In the genomic region with DNA sequence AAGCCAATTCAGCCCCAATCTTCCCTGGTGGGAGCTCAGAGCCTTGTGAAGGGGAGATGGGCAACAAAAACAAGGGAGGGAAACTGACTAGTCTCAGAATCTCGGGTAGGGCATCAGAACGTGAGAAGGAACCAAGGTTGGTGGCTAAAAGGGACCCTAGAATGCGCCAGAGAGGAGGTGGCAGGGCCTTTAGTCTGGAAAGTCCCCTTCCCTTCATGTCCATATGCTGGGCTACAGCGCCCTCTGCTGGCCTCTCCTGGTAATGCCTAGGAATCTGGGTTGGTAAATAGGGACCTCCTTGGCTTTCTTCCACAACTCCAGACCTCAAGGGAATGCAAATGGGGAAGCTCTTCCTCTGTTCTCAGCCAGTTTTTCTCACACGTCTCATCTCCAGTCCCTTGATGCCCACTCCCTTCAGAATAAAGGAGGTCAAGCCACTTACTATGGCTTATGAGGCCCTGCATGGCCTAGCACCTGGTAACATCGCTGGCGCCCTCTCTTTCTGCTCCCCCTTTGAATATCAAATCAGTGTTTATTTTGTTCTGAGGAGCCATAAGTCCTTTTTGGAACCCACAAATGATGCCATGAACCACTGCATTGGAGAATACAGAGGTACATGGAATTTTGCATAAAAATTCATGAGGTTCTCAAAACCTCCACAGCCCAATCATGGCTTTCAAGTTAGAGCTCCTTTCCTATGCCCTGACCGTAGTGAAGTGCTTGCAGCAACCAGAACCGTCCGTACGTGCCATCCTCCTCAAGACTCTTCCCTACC, we compare ENCODE assay signal across 8 cellular contexts. TPM values are rescaled to one million over a fixed set of nuclear protein-coding genes. Genes with fewer than 3 reads are reported as not detected.
DNase-seq lines count a peak whose midpoint lies in the region; ATAC-seq and TF ChIP-seq lines count a peak whose summit lies in the region.

No MANE protein-coding gene starts in this region.

- no peaks in the 10 kb centered on the region for H3K27me3 ChIP-seq in ascending aorta

- H3K4me1 ChIP-seq in ascending aorta: peaks cover 8 to 19% of the 10 kb centered on the region in 2 donors

- H3K4me3 ChIP-seq in ascending aorta: peak overlapping the region; percentile 55 to 86
- H3K4me3 ChIP-seq in retinal pigment epithelial cell (ENCODE audit: low read length): peak overlapping the region; percentile 71

- ATAC-seq in GM21528 (IDR thresholded peaks at IDR 0.05; ENCODE audit: low FRiP score, unreplicated experiment) (peak; percentile 44), HG02970 (IDR thresholded peaks at IDR 0.05; ENCODE audit: low FRiP score, unreplicated experiment) (no peak)

- H3K9me3 Mint-ChIP-seq in T-helper 2 cell treated with Interferon-gamma antibody and Interleukin-4, amounts not matched to agents 5 μg/mL and 100 μg/mL, for 36 hours: no peaks in the 10 kb centered on the region

- peak; percentile 65 to 71 for DNase-seq in AML-193 (lab: John Stamatoyannopoulos, UW)
- peak; percentile 93 for DNase-seq in NCI-H1694 (lab: John Stamatoyannopoulos, UW)
- peak; percentile 86 for DNase-seq in T-helper 2 cell treated with Interferon-gamma antibody and Interleukin-4, amounts not matched to agents 5 μg/mL and 100 μg/mL, for 36 hours (ENCODE audit: low spot score)
- DNase-seq in ascending aorta (ENCODE audit: low spot score in 2 of 2): peak; percentile 79 to 97
- DNase-seq in hepatic stellate cell (ENCODE audit: low spot score): peak; percentile 79
- DNase-seq in retinal pigment epithelial cell (ENCODE audit: low read depth): no peak

- TF ChIP-seq CTCF in ascending aorta (IDR thresholded peaks at IDR 0.05) (peak; percentile 93 to 97 (median 96)), retinal pigment epithelial cell (conservative IDR thresholded peaks at IDR 0.05; ENCODE audit: low read depth, low read length) (peak; percentile 99)

- H3K27ac Mint-ChIP-seq in T-helper 2 cell treated with Interferon-gamma antibody and Interleukin-4, amounts not matched to agents 5 μg/mL and 100 μg/mL, for 36 hours: peak overlapping the region; percentile 94

- H3K4me3 Mint-ChIP-seq in T-helper 2 cell treated with Interferon-gamma antibody and Interleukin-4, amounts not matched to agents 5 μg/mL and 100 μg/mL, for 36 hours: peak overlapping the region; percentile 98

- H3K27ac ChIP-seq in ascending aorta: peak overlapping the region; percentile 93 to 96

- peaks cover 56% of the 10 kb centered on the region for H3K4me1 Mint-ChIP-seq in T-helper 2 cell treated with Interferon-gamma antibody and Interleukin-4, amounts not matched to agents 5 μg/mL and 100 μg/mL, for 36 hours (ENCODE audit: low read depth)

- H3K9me3 ChIP-seq in ascending aorta: no peaks in the 10 kb centered on the region

- intact Hi-C loops in ascending aorta (cut with DNase I): loop anchor here (1.0 to 10.0 kb wide), 5 partner anchors 15 to 769 kb away; a partner anchor contains a TSS

- peaks cover 39 to 48% of the 10 kb centered on the region in 2 donors for H3K36me3 ChIP-seq in ascending aorta

- H3K27me3 Mint-ChIP-seq in T-helper 2 cell treated with Interferon-gamma antibody and Interleukin-4, amounts not matched to agents 5 μg/mL and 100 μg/mL, for 36 hours (ENCODE audit: low read depth): no peaks in the 10 kb centered on the region

- H3K36me3 Mint-ChIP-seq in T-helper 2 cell treated with Interferon-gamma antibody and Interleukin-4, amounts not matched to agents 5 μg/mL and 100 μg/mL, for 36 hours (ENCODE audit: low read depth): peaks cover 70% of the 10 kb centered on the region

RNA-seq across cellular contexts. Expression of a gene that starts 1.3 kb away (rescaled TPM):
- total RNA-seq in ascending aorta: 18.4 TPM

RNA-seq across cellular contexts. Expression of a gene that starts 44.5 kb away (rescaled TPM):
- total RNA-seq in ascending aorta: 81.1 TPM

RNA-seq across cellular contexts. Expression of a gene that starts 45.1 kb away (rescaled TPM):
- total RNA-seq in ascending aorta: 103 TPM

RNA-seq across cellular contexts. Expression of a gene that starts 55.3 kb away (rescaled TPM):
- total RNA-seq in ascending aorta: 17.5 TPM
